ENCODE assay signal across 12 cellular contexts in genomic region chr20:34375977-34376430, GRCh38. TPM values are rescaled to one million over a fixed set of nuclear protein-coding genes. Genes with fewer than 3 reads are reported as not detected.
DNase-seq lines count a peak whose midpoint lies in the region; ATAC-seq and TF ChIP-seq lines count a peak whose summit lies in the region.
"Had no signal": no experiment of that assay in that cellular context is flagged by ENCODE, and none has a peak within 500 bp of the region (broad histone marks: within the 10 kb centered on the region; RNA-seq: fewer than 3 reads in every experiment).

No MANE protein-coding gene starts in this region.

- H3K4me1 Mint-ChIP-seq in Caco-2 (ENCODE audit: low read depth, unreplicated experiment), result peaks cover 20% of the 10 kb centered on the region

- H3K4me3 ChIP-seq in Caco-2 (ENCODE audit: low read depth, low read length) (no peak overlapping the region), RWPE2 (ENCODE audit: severe bottlenecking) (no peak overlapping the region), liver (ENCODE audit: low read depth in 1 of 3, low read length in 3 of 3) (no peak overlapping the region)
- H3K4me3 ChIP-seq: BLaER1 treated with 17β-estradiol and CSF1 and Interleukin-3, amounts not matched to agents 10 nM and 100 nM had no signal

- H3K27me3 ChIP-seq in Caco-2 (replicated peaks; ENCODE audit: control insufficient read depth, insufficient read depth, low read length), result no peaks in the 10 kb centered on the region
- no peaks in the 10 kb centered on the region for H3K27me3 ChIP-seq in RWPE2 (ENCODE audit: insufficient read depth, poor library complexity, severe bottlenecking)
- H3K27me3 ChIP-seq in liver (ENCODE audit: control insufficient read depth in 4 of 4, insufficient read depth in 4 of 4, low read length in 3 of 4), result no peaks in the 10 kb centered on the region
- H3K27me3 ChIP-seq: BLaER1 treated with 17β-estradiol and CSF1 and Interleukin-3, amounts not matched to agents 10 nM and 100 nM; brain microvascular endothelial cell had no signal

- H3K27ac Mint-ChIP-seq in Caco-2 (ENCODE audit: unreplicated experiment), result peak overlapping the region; percentile 6
- H3K27ac Mint-ChIP-seq: activated naive CD4-positive, alpha-beta T cell treated with anti-CD3 and anti-CD28 coated beads for 36 hours had no signal

- intact Hi-C loops in Caco-2 (cut with micrococcal nuclease; ENCODE audit: unreplicated experiment), result no loop called here

- peaks cover 99% of the 10 kb centered on the region for H3K36me3 Mint-ChIP-seq in Caco-2 (ENCODE audit: insufficient read depth, unreplicated experiment)

- H3K9me3 ChIP-seq in Caco-2 (0 out of 2 replicates have a peak, but pooled peaks cover 4% of the 10 kb centered on the region), RWPE2 (ENCODE audit: severe bottlenecking) (no peaks in the 10 kb centered on the region), liver (ENCODE audit: control insufficient read depth in 4 of 4, low read length in 3 of 4) (no peaks in the 10 kb centered on the region)
- H3K9me3 ChIP-seq: BLaER1 treated with 17β-estradiol and CSF1 and Interleukin-3, amounts not matched to agents 10 nM and 100 nM had no signal

- ATAC-seq in RWPE2 (ENCODE audit: low read depth) (0 out of 3 replicates have a peak, but pooled peaks have one; percentile 14), HG03354 (IDR thresholded peaks at IDR 0.05; ENCODE audit: poor library complexity, severe bottlenecking, unreplicated experiment) (no peak)

- TF ChIP-seq RAD21 in liver (IDR thresholded peaks at IDR 0.05), result no peak

- no TSS peak for BruUV-seq in Caco-2 (replicated peaks; lab: Mats Ljungman, UMichigan)

- WGBS in liver, result 42% methylated on average over 5 of the region's 5 CpGs

- no peaks in the 10 kb centered on the region for H3K9me3 Mint-ChIP-seq in Caco-2 (ENCODE audit: unreplicated experiment)
- H3K9me3 Mint-ChIP-seq: activated naive CD4-positive, alpha-beta T cell treated with anti-CD3 and anti-CD28 coated beads for 36 hours had no signal

- H3K9ac ChIP-seq in liver (ENCODE audit: low read depth in 1 of 2, low read length in 2 of 2), result no peak overlapping the region
- H3K9ac ChIP-seq: BLaER1 treated with 17β-estradiol and CSF1 and Interleukin-3, amounts not matched to agents 10 nM and 100 nM had no signal

- TF ChIP-seq CTCF in Caco-2 (IDR thresholded peaks at IDR 0.05; ENCODE audit: insufficient read depth in 1 of 2, low read depth in 1 of 2, low read length in 1 of 2, severe bottlenecking in 1 of 2, unreplicated experiment in 1 of 2) (no peak), RWPE2 (IDR thresholded peaks at IDR 0.05; ENCODE audit: poor library complexity, severe bottlenecking) (no peak), liver (IDR thresholded peaks at IDR 0.05; ENCODE audit: low read depth, low read length, missing input control) (no peak), GM10266 (IDR thresholded peaks at IDR 0.05; ENCODE audit: control insufficient read depth, insufficient read depth, low read depth, missing control alignments) (no peak)

- H3K4me1 ChIP-seq in Caco-2, result peaks cover 11% of the 10 kb centered on the region
- H3K4me1 ChIP-seq in RWPE2 (ENCODE audit: insufficient read depth, poor library complexity, severe bottlenecking), result peaks cover 12% of the 10 kb centered on the region
- H3K4me1 ChIP-seq in liver (ENCODE audit: control insufficient read depth in 4 of 4, insufficient read depth in 4 of 4, low read length in 3 of 4), result peaks cover 2 to 36% (median 30%) of the 10 kb centered on the region in 4 donors

- H3K36me3 ChIP-seq in Caco-2 (ENCODE audit: control insufficient read depth, insufficient read depth, low read length) (peaks cover 2% of the 10 kb centered on the region), RWPE2 (ENCODE audit: low read depth) (peaks cover 90% of the 10 kb centered on the region), liver (ENCODE audit: control insufficient read depth in 4 of 4, insufficient read depth in 3 of 4, low read depth in 1 of 4, low read length in 3 of 4) (peaks cover 0 to 5% (median 3%) of the 10 kb centered on the region in 4 donors)

- no peaks in the 10 kb centered on the region for H3K27me3 Mint-ChIP-seq in Caco-2 (ENCODE audit: insufficient read depth, unreplicated experiment)

- H3K4me3 Mint-ChIP-seq in Caco-2 (ENCODE audit: unreplicated experiment), result no peak overlapping the region
- H3K4me3 Mint-ChIP-seq: activated naive CD4-positive, alpha-beta T cell treated with anti-CD3 and anti-CD28 coated beads for 36 hours had no signal

- H3K27ac ChIP-seq in RWPE2 (ENCODE audit: poor library complexity, severe bottlenecking) (no peak overlapping the region), liver (ENCODE audit: low read depth in 1 of 2, low read length in 2 of 2) (peak overlapping the region in 1 of 2 donors; percentile 34)
- H3K27ac ChIP-seq: BLaER1 treated with 17β-estradiol and CSF1 and Interleukin-3, amounts not matched to agents 10 nM and 100 nM; brain microvascular endothelial cell had no signal

- DNase-seq in Caco-2 (peak; percentile 46 to 69), HuH-7 (ENCODE audit: low spot score) (peak; percentile 47), RWPE2 (ENCODE audit: low spot score) (peak; percentile 42), hepatic stellate cell (ENCODE audit: low spot score) (no peak), GM10266 (ENCODE audit: extremely low spot score) (no peak), activated T-cell treated with anti-CD3 and anti-CD28 coated beads for 4 hours (no peak)
- DNase-seq: activated naive CD4-positive, alpha-beta T cell treated with anti-CD3 and anti-CD28 coated beads for 36 hours; brain microvascular endothelial cell; NCI-H524 treated with DMSO at 0.1 percent for 48 hours had no signal

- POLR2A ChIA-PET in Caco-2 (lab: Charles Lee), result interaction anchor here (0.6 to 1.4 kb wide), 5 partner anchors 10 to 140 kb away, joined by 3 to 19 read pairs (median 4); partner anchors contain the start of genes DYNLRB1 and ITCH

- CTCF ChIA-PET in Caco-2 (lab: Charles Lee), result interaction anchor here (0.5 to 1.8 kb wide), 3 partner anchors 13 to 64 kb away, joined by 4 to 11 read pairs (median 6); partner anchors contain the start of gene ITCH

TF ChIP-seq in liver, 16 proteins besides CTCF, POLR2A, EP300 and RAD21:
- TF ChIP-seq YY1 (IDR thresholded peaks at IDR 0.05), result peak; percentile 37
- TF ChIP-seq HNF4A (conservative IDR thresholded peaks at IDR 0.05), result peak in 1 of 2 donors; percentile 46
- no peak for TF ChIP-seq SP1 (IDR thresholded peaks at IDR 0.05)
- TF ChIP-seq FOXA2 (IDR thresholded peaks at IDR 0.05), result no peak
- no peak for TF ChIP-seq MAX (IDR thresholded peaks at IDR 0.05)
- no peak for TF ChIP-seq REST (IDR thresholded peaks at IDR 0.05)

RNA-seq across cellular contexts. Expression of gene ITCH, which starts 12.9 kb away (rescaled TPM):
- total RNA-seq in Caco-2 (2022), result 135 and 138 TPM in 2 replicates
- 10 to 100 TPM; 32.1 to 85.3 TPM for total RNA-seq in liver
- polyA plus RNA-seq in liver, result 10 to 100 TPM; 14.3 to 19.6 TPM

Comparison
In these comparisons a context has a peak if more than half of its experiments do, and no peak if none do; other contexts are left out.
1. DNase-seq: peak in Caco-2 (2 of 2), HuH-7 (single experiment) and RWPE2 (single experiment); none in hepatic stellate cell (single experiment), GM10266 (single experiment) and activated T-cell treated with anti-CD3 and anti-CD28 coated beads for 4 hours (single experiment).